Comparison of ENCODE assay signal across 2 cellular contexts in genomic region chr10:89534826-89535166, GRCh38.
TF ChIP-seq lines count a peak whose summit lies in the region.

No MANE protein-coding gene starts in this region.

TF ChIP-seq in liver, 16 proteins besides CTCF, POLR2A, EP300 and RAD21 (continued from another document):
- TF ChIP-seq EGR1 (IDR thresholded peaks at IDR 0.05; ENCODE audit: low read depth in 2 of 2) (no peak), RXRA (IDR thresholded peaks at IDR 0.05) (no peak), HNF4A (conservative IDR thresholded peaks at IDR 0.05) (no peak), SP1 (IDR thresholded peaks at IDR 0.05) (no peak), GABPA (IDR thresholded peaks at IDR 0.05 in 1 of 2, conservative IDR thresholded peaks at IDR 0.05 in 1 of 2) (no peak), TAF1 (conservative IDR thresholded peaks at IDR 0.05) (no peak), NR2F2 (IDR thresholded peaks at IDR 0.05) (no peak), MAX (IDR thresholded peaks at IDR 0.05) (no peak), JUND (IDR thresholded peaks at IDR 0.05) (no peak)
TF ChIP-seq in liver: peak in this region for 0.

TF ChIP-seq in HepG2, 621 proteins besides CTCF, POLR2A, EP300 and RAD21 (continued from another document):
- TF ChIP-seq CENPT (CRISPR knock-in tag; IDR thresholded peaks at IDR 0.05; ENCODE audit: low read depth) = no peak
- no peak for TF ChIP-seq CHD4 (IDR thresholded peaks at IDR 0.05; ENCODE audit: borderline replicate concordance, low read length)
- TF ChIP-seq, protein P1, sequence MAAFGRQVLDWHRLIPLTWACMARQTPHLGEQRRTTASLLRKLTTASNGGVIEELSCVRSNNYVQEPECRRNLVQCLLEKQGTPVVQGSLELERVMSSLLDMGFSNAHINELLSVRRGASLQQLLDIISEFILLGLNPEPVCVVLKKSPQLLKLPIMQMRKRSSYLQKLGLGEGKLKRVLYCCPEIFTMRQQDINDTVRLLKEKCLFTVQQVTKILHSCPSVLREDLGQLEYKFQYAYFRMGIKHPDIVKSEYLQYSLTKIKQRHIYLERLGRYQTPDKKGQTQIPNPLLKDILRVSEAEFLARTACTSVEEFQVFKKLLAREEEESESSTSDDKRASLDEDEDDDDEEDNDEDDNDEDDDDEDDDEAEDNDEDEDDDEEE (CRISPR knock-in tag; IDR thresholded peaks at IDR 0.05) = no peak
- TF ChIP-seq ZNF546 (CRISPR knock-in tag; conservative IDR thresholded peaks at IDR 0.05) = no peak
- TF ChIP-seq IKZF4 (CRISPR knock-in tag; IDR thresholded peaks at IDR 0.05; ENCODE audit: borderline replicate concordance, low read depth, not compliant biosample characterization) = no peak
- no peak for TF ChIP-seq ZNF350 (CRISPR knock-in tag; IDR thresholded peaks at IDR 0.05; ENCODE audit: borderline replicate concordance, low read depth)
